12 cellular contexts compared by ENCODE assay signal in genomic region chr18:28013064-28013463, GRCh38.
DNase-seq lines count a peak whose midpoint lies in the region; ATAC-seq and TF ChIP-seq lines count a peak whose summit lies in the region.
"Had no signal": no experiment of that assay in that cellular context is flagged by ENCODE, and none has a peak within 500 bp of the region (broad histone marks: within the 10 kb centered on the region; RNA-seq: fewer than 3 reads in every experiment).

No MANE protein-coding gene starts in this region.

- no peaks in the 10 kb centered on the region for H3K4me1 ChIP-seq in foreskin keratinocyte
- H3K4me1 ChIP-seq: lower lobe of right lung, suprapubic skin had no signal

- no peak for ATAC-seq in foreskin keratinocyte
- no peak for ATAC-seq in HG03039 (IDR thresholded peaks at IDR 0.05; ENCODE audit: unreplicated experiment)
- ATAC-seq in HG02763 (IDR thresholded peaks at IDR 0.05; ENCODE audit: unreplicated experiment): no peak
- ATAC-seq: lower lobe of right lung had no signal

- H3K27ac ChIP-seq in 22Rv1 (no peak overlapping the region), foreskin keratinocyte (no peak overlapping the region)
- H3K27ac ChIP-seq: lower lobe of right lung, suprapubic skin, WERI-Rb-1 had no signal

- DNase-seq in ELR (ENCODE audit: low read depth) (peak; percentile 54), SK-MEL-5 (ENCODE audit: low read depth, low spot score) (peak; percentile 26), foreskin keratinocyte (no peak), middle frontal gyrus (ENCODE audit: extremely low spot score, low spot score) (no peak)
- DNase-seq in stimulated activated CD4-positive, alpha-beta T cell treated with anti-CD3 and anti-CD28 coated beads, Interleukin-2, amount 100 ng/mL, for 48 hours: no peak
- DNase-seq: activated effector memory CD4-positive, alpha-beta T cell treated with anti-CD3 and anti-CD28 coated beads, Interleukin-2, amount 50 U/mL, for 16 hours; lower lobe of right lung; WERI-Rb-1 had no signal

- H3K27me3 ChIP-seq in foreskin keratinocyte: no peaks in the 10 kb centered on the region
- H3K27me3 ChIP-seq: suprapubic skin had no signal

- TF ChIP-seq CTCF in 22Rv1 (IDR thresholded peaks at IDR 0.05): peak; percentile 51
- TF ChIP-seq CTCF in foreskin keratinocyte (conservative IDR thresholded peaks at IDR 0.05): peak; percentile 60

- in situ Hi-C loops in SK-MEL-5 (cut with HindIII; ENCODE audit: low pct_unique_long_range_greater_than_20kb, low sequenced_read_pairs): no loop called here

Comparison
In these comparisons a context has a peak if more than half of its experiments do, and no peak if none do; other contexts are left out.
1. DNase-seq: peak in ELR (single experiment) and SK-MEL-5 (single experiment); none in foreskin keratinocyte (0 of 2), stimulated activated CD4-positive, alpha-beta T cell treated with anti-CD3 and anti-CD28 coated beads, Interleukin-2, amount 100 ng/mL, for 48 hours (0 of 2) and middle frontal gyrus (single experiment).